In genomic region chr16:11700264-11701029, GRCh38 we compare ENCODE assay signal across 1 cellular context.
TF ChIP-seq lines count a peak whose summit lies in the region.

No MANE protein-coding gene starts in this region.

TF ChIP-seq in GM12878, 131 proteins besides CTCF, POLR2A, EP300 and RAD21:
- TF ChIP-seq EGR1 (IDR thresholded peaks at IDR 0.05; ENCODE audit: borderline replicate concordance in 1 of 2, low read depth in 2 of 2, low read length in 2 of 2), result no peak
- TF ChIP-seq POLR2AphosphoS5 (IDR thresholded peaks at IDR 0.05; ENCODE audit: low read length), result peak; percentile 33; the same call in 1 of the 2 replicates
- no peak for TF ChIP-seq CREB1 (IDR thresholded peaks at IDR 0.05; ENCODE audit: low read depth)
TF ChIP-seq in GM12878: peak in this region for 1.
